ENCODE assay signal across 1 cellular context in the genomic region with DNA sequence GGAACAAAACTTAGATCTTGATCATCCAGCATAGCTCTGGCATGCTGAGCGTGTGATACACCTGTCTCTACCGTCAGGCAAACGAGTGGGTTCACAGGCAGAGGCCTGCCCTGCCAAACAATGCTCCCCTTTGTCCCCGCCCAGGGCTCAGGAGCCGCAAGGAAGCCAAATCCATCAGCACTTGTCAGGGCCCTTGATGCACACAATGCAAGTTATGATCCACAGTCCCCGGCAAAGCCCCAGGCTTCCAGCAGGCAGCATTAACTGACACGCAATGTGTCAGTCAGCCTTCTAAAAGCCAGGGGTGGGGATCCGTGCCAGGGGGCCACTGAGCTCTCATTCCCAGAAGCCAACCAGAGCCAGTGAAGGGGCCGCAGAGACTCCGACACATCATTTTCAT.
TF ChIP-seq lines count a peak whose summit lies in the region.

No MANE protein-coding gene starts in this region.

TF ChIP-seq in Ishikawa, 13 proteins besides CTCF, POLR2A, EP300 and RAD21 (continued from another document):
- TF ChIP-seq, protein P1, sequence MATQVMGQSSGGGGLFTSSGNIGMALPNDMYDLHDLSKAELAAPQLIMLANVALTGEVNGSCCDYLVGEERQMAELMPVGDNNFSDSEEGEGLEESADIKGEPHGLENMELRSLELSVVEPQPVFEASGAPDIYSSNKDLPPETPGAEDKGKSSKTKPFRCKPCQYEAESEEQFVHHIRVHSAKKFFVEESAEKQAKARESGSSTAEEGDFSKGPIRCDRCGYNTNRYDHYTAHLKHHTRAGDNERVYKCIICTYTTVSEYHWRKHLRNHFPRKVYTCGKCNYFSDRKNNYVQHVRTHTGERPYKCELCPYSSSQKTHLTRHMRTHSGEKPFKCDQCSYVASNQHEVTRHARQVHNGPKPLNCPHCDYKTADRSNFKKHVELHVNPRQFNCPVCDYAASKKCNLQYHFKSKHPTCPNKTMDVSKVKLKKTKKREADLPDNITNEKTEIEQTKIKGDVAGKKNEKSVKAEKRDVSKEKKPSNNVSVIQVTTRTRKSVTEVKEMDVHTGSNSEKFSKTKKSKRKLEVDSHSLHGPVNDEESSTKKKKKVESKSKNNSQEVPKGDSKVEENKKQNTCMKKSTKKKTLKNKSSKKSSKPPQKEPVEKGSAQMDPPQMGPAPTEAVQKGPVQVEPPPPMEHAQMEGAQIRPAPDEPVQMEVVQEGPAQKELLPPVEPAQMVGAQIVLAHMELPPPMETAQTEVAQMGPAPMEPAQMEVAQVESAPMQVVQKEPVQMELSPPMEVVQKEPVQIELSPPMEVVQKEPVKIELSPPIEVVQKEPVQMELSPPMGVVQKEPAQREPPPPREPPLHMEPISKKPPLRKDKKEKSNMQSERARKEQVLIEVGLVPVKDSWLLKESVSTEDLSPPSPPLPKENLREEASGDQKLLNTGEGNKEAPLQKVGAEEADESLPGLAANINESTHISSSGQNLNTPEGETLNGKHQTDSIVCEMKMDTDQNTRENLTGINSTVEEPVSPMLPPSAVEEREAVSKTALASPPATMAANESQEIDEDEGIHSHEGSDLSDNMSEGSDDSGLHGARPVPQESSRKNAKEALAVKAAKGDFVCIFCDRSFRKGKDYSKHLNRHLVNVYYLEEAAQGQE (IDR thresholded peaks at IDR 0.05; ENCODE audit: low read depth): no peak
- TF ChIP-seq CEBPB (IDR thresholded peaks at IDR 0.05): no peak
- peak; percentile 53 for TF ChIP-seq NFIC (IDR thresholded peaks at IDR 0.05)
